In the genomic region with DNA sequence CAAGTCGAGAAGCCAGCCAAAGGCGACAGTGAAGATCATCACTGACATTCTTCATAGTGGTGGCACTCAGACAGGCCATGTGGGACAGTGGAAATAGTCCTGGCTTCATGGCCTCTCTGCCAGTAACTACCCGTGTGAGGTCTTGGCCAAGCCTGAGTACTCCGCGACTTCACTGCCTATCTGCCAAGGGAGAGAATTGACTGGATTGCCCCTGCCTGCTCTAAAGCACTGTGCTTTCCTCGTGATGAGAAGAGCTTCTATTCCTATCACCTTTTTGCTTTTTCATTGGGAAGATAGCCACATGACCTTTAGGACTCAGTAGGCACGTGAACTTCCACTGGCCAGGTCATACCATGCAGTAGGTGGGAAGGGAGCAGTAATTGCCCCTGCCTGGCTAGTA, we compare ENCODE assay signal across 13 cellular contexts.
DNase-seq lines count a peak whose midpoint lies in the region; ATAC-seq and TF ChIP-seq lines count a peak whose summit lies in the region.
"Had no signal": no experiment of that assay in that cellular context is flagged by ENCODE, and none has a peak within 500 bp of the region (broad histone marks: within the 10 kb centered on the region; RNA-seq: fewer than 3 reads in every experiment).

No MANE protein-coding gene starts in this region.

- no peak for DNase-seq in stimulated activated naive CD8-positive, alpha-beta T cell treated with anti-CD3 and anti-CD28 coated beads, Interleukin-15, amount 100 ng/mL, for 72 hours
- no peak for DNase-seq in stimulated activated naive CD8-positive, alpha-beta T cell treated with anti-CD3 and anti-CD28 coated beads, Interleukin-15, Interleukin-2, amounts not matched to agents 100 U/mL and 50 U/mL, for 24 hours
- DNase-seq in activated CD4-positive, alpha-beta memory T cell treated with anti-CD3 and anti-CD28 coated beads, Interleukin-2, amount 10 ng/mL, durations not matched to agents 7 days and 5 days = no peak
- peak in 2 of 3 donors; percentile 67 to 82 for DNase-seq in right lobe of liver
- DNase-seq in activated CD8-positive, alpha-beta memory T cell treated with anti-CD3 and anti-CD28 coated beads, Interleukin-2, amount 10 ng/mL, durations not matched to agents 7 days and 5 days = no peak
- no peak for DNase-seq in SKM-1 treated with dmso at 0.1 percent for 144 hours (lab: John Stamatoyannopoulos, UW; ENCODE audit: unreplicated experiment)
- DNase-seq in stimulated activated CD8-positive, alpha-beta memory T cell treated with anti-CD3 and anti-CD28 coated beads, Interleukin-4, amount 100 ng/mL, for 48 hours = no peak
- DNase-seq: C1 segment of cervical spinal cord; effector CD8-positive, alpha-beta T cell; EL; HFFc6; NCI-H446 had no signal

- peak overlapping the region in 1 of 2 donors; percentile 54 for H3K27ac Mint-ChIP-seq in stimulated activated naive CD8-positive, alpha-beta T cell treated with anti-CD3 and anti-CD28 coated beads, Interleukin-15, amount 100 ng/mL, for 72 hours
- H3K27ac Mint-ChIP-seq in activated CD4-positive, alpha-beta memory T cell treated with anti-CD3 and anti-CD28 coated beads, Interleukin-2, amount 10 ng/mL, durations not matched to agents 7 days and 5 days = peak overlapping the region; percentile 75
- no peak overlapping the region for H3K27ac Mint-ChIP-seq in activated CD8-positive, alpha-beta memory T cell treated with anti-CD3 and anti-CD28 coated beads, Interleukin-2, amount 10 ng/mL, durations not matched to agents 7 days and 5 days
- H3K27ac Mint-ChIP-seq: HFFc6, mesothelial cell of epicardium had no signal

- peaks cover 8% of the 10 kb centered on the region for H3K27me3 Mint-ChIP-seq in stimulated activated naive CD8-positive, alpha-beta T cell treated with anti-CD3 and anti-CD28 coated beads, Interleukin-15, amount 100 ng/mL, for 72 hours
- H3K27me3 Mint-ChIP-seq in activated CD4-positive, alpha-beta memory T cell treated with anti-CD3 and anti-CD28 coated beads, Interleukin-2, amount 10 ng/mL, durations not matched to agents 7 days and 5 days = peaks cover 7% of the 10 kb centered on the region
- peaks cover 21% of the 10 kb centered on the region for H3K27me3 Mint-ChIP-seq in activated CD8-positive, alpha-beta memory T cell treated with anti-CD3 and anti-CD28 coated beads, Interleukin-2, amount 10 ng/mL, durations not matched to agents 7 days and 5 days

- no peaks in the 10 kb centered on the region for H3K27me3 ChIP-seq in right lobe of liver

- peak overlapping the region in 1 of 3 donors; percentile 21 for H3K4me3 ChIP-seq in right lobe of liver

- intact Hi-C loops in right lobe of liver (cut with DNase I) = loop anchor here in 1 of 2 donors (10.0 kb wide), 1 partner anchor 71 kb away; no protein-coding TSS in a partner anchor

- H3K9me3 Mint-ChIP-seq in stimulated activated naive CD8-positive, alpha-beta T cell treated with anti-CD3 and anti-CD28 coated beads, Interleukin-15, amount 100 ng/mL, for 72 hours = no peaks in the 10 kb centered on the region
- H3K9me3 Mint-ChIP-seq in activated CD4-positive, alpha-beta memory T cell treated with anti-CD3 and anti-CD28 coated beads, Interleukin-2, amount 10 ng/mL, durations not matched to agents 7 days and 5 days = no peaks in the 10 kb centered on the region
- no peaks in the 10 kb centered on the region for H3K9me3 Mint-ChIP-seq in activated CD8-positive, alpha-beta memory T cell treated with anti-CD3 and anti-CD28 coated beads, Interleukin-2, amount 10 ng/mL, durations not matched to agents 7 days and 5 days (ENCODE audit: low read depth)
- H3K9me3 Mint-ChIP-seq: HFFc6, mesothelial cell of epicardium had no signal

- TF ChIP-seq CTCF in right lobe of liver (IDR thresholded peaks at IDR 0.05) = no peak

- H3K9me3 ChIP-seq in right lobe of liver = no peaks in the 10 kb centered on the region

- no peaks in the 10 kb centered on the region for H3K36me3 Mint-ChIP-seq in activated CD4-positive, alpha-beta memory T cell treated with anti-CD3 and anti-CD28 coated beads, Interleukin-2, amount 10 ng/mL, durations not matched to agents 7 days and 5 days (ENCODE audit: low read depth)
- no peaks in the 10 kb centered on the region for H3K36me3 Mint-ChIP-seq in activated CD8-positive, alpha-beta memory T cell treated with anti-CD3 and anti-CD28 coated beads, Interleukin-2, amount 10 ng/mL, durations not matched to agents 7 days and 5 days

- ATAC-seq in stimulated activated naive CD8-positive, alpha-beta T cell treated with anti-CD3 and anti-CD28 coated beads, Interleukin-15, amount 100 ng/mL, for 72 hours = peak; percentile 5
- no peak for ATAC-seq in stimulated activated naive CD8-positive, alpha-beta T cell treated with anti-CD3 and anti-CD28 coated beads, Interleukin-15, Interleukin-2, amounts not matched to agents 100 U/mL and 50 U/mL, for 24 hours
- peak; percentile 78 to 87 (median 84) for ATAC-seq in right lobe of liver
- no peak for ATAC-seq in activated CD8-positive, alpha-beta memory T cell treated with anti-CD3 and anti-CD28 coated beads, Interleukin-2, amount 10 ng/mL, durations not matched to agents 7 days and 5 days

- peaks cover 44% of the 10 kb centered on the region for H3K4me1 Mint-ChIP-seq in stimulated activated naive CD8-positive, alpha-beta T cell treated with anti-CD3 and anti-CD28 coated beads, Interleukin-15, amount 100 ng/mL, for 72 hours
- H3K4me1 Mint-ChIP-seq in activated CD4-positive, alpha-beta memory T cell treated with anti-CD3 and anti-CD28 coated beads, Interleukin-2, amount 10 ng/mL, durations not matched to agents 7 days and 5 days = peaks cover 70% of the 10 kb centered on the region
- peaks cover 37% of the 10 kb centered on the region for H3K4me1 Mint-ChIP-seq in activated CD8-positive, alpha-beta memory T cell treated with anti-CD3 and anti-CD28 coated beads, Interleukin-2, amount 10 ng/mL, durations not matched to agents 7 days and 5 days

- H3K36me3 ChIP-seq in right lobe of liver = no peaks in the 10 kb centered on the region

- CTCF ChIA-PET in activated CD4-positive, alpha-beta memory T cell treated with anti-CD3 and anti-CD28 coated beads, Interleukin-2, amount 10 ng/mL, durations not matched to agents 7 days and 5 days (lab: Charles Lee) = interaction anchor here (0.8 to 1.0 kb wide), 2 partner anchors 184 to 280 kb away, joined by 3 read pairs; no protein-coding TSS in a partner anchor
- CTCF ChIA-PET in activated CD8-positive, alpha-beta memory T cell treated with anti-CD3 and anti-CD28 coated beads, Interleukin-2, amount 10 ng/mL, durations not matched to agents 7 days and 5 days (lab: Charles Lee) = interaction anchor here (0.9 to 1.7 kb wide), 3 partner anchors 15 to 315 kb away, joined by 3 to 7 read pairs (median 3); no protein-coding TSS in a partner anchor

- peak; percentile 44 for TF ChIP-seq POLR2A in right lobe of liver (IDR thresholded peaks at IDR 0.05)

- WGBS in right lobe of liver (ENCODE audit: insufficient coverage, low coverage, low lambda C conversion rate, missing lambda C conversion rate) = 41% methylated on average over 4 of the region's 7 CpGs

- POLR2A ChIA-PET in activated CD4-positive, alpha-beta memory T cell treated with anti-CD3 and anti-CD28 coated beads, Interleukin-2, amount 10 ng/mL, durations not matched to agents 7 days and 5 days (lab: Charles Lee) = interaction anchor here (0.8 to 2.2 kb wide), 3 partner anchors 8 to 19 kb away, joined by 3 to 13 read pairs (median 3); no protein-coding TSS in a partner anchor

- H3K4me1 ChIP-seq in right lobe of liver = peaks cover 0 to 43% (median 14%) of the 10 kb centered on the region in 4 donors

- peak overlapping the region in 2 of 3 donors; percentile 10 to 59 for H3K27ac ChIP-seq in right lobe of liver

- H3K4me3 Mint-ChIP-seq in stimulated activated naive CD8-positive, alpha-beta T cell treated with anti-CD3 and anti-CD28 coated beads, Interleukin-15, amount 100 ng/mL, for 72 hours = peak overlapping the region in 1 of 2 donors; percentile 53
- no peak overlapping the region for H3K4me3 Mint-ChIP-seq in activated CD4-positive, alpha-beta memory T cell treated with anti-CD3 and anti-CD28 coated beads, Interleukin-2, amount 10 ng/mL, durations not matched to agents 7 days and 5 days
- no peak overlapping the region for H3K4me3 Mint-ChIP-seq in activated CD8-positive, alpha-beta memory T cell treated with anti-CD3 and anti-CD28 coated beads, Interleukin-2, amount 10 ng/mL, durations not matched to agents 7 days and 5 days
- H3K4me3 Mint-ChIP-seq: HFFc6, mesothelial cell of epicardium had no signal

Comparison
In these comparisons a context has a peak if more than half of its experiments do, and no peak if none do; other contexts are left out.
1. ATAC-seq: peak in stimulated activated naive CD8-positive, alpha-beta T cell treated with anti-CD3 and anti-CD28 coated beads, Interleukin-15, amount 100 ng/mL, for 72 hours (single experiment) and right lobe of liver (4 of 4); none in stimulated activated naive CD8-positive, alpha-beta T cell treated with anti-CD3 and anti-CD28 coated beads, Interleukin-15, Interleukin-2, amounts not matched to agents 100 U/mL and 50 U/mL, for 24 hours (single experiment) and activated CD8-positive, alpha-beta memory T cell treated with anti-CD3 and anti-CD28 coated beads, Interleukin-2, amount 10 ng/mL, durations not matched to agents 7 days and 5 days (single experiment).
2. DNase-seq: peak in right lobe of liver (2 of 3); none in stimulated activated naive CD8-positive, alpha-beta T cell treated with anti-CD3 and anti-CD28 coated beads, Interleukin-15, amount 100 ng/mL, for 72 hours (0 of 2), stimulated activated naive CD8-positive, alpha-beta T cell treated with anti-CD3 and anti-CD28 coated beads, Interleukin-15, Interleukin-2, amounts not matched to agents 100 U/mL and 50 U/mL, for 24 hours (single experiment), activated CD4-positive, alpha-beta memory T cell treated with anti-CD3 and anti-CD28 coated beads, Interleukin-2, amount 10 ng/mL, durations not matched to agents 7 days and 5 days (single experiment), activated CD8-positive, alpha-beta memory T cell treated with anti-CD3 and anti-CD28 coated beads, Interleukin-2, amount 10 ng/mL, durations not matched to agents 7 days and 5 days (single experiment), SKM-1 treated with dmso at 0.1 percent for 144 hours (single experiment) and stimulated activated CD8-positive, alpha-beta memory T cell treated with anti-CD3 and anti-CD28 coated beads, Interleukin-4, amount 100 ng/mL, for 48 hours (single experiment).